In genomic region chr19:38011426-38011825, GRCh38 we compare ENCODE assay signal across 1 cellular context.
TF ChIP-seq lines count a peak whose summit lies in the region.

No MANE protein-coding gene starts in this region.

TF ChIP-seq in SK-N-SH treated with all-trans-retinoic acid at 6 μM for 48 hours, 23 proteins besides CTCF, POLR2A, EP300 and RAD21 (continued from another document):
- TF ChIP-seq CSRNP3 (CRISPR knock-in tag; IDR thresholded peaks at IDR 0.05) (no peak), BACH2 (CRISPR knock-in tag; IDR thresholded peaks at IDR 0.05; ENCODE audit: borderline replicate concordance) (no peak), ESRRG (CRISPR knock-in tag; IDR thresholded peaks at IDR 0.05) (no peak), ZNF70 (CRISPR knock-in tag; IDR thresholded peaks at IDR 0.05) (no peak), TSHZ2 (CRISPR knock-in tag; IDR thresholded peaks at IDR 0.05) (no peak)
